ENCODE assay signal across 9 cellular contexts in the genomic region with DNA sequence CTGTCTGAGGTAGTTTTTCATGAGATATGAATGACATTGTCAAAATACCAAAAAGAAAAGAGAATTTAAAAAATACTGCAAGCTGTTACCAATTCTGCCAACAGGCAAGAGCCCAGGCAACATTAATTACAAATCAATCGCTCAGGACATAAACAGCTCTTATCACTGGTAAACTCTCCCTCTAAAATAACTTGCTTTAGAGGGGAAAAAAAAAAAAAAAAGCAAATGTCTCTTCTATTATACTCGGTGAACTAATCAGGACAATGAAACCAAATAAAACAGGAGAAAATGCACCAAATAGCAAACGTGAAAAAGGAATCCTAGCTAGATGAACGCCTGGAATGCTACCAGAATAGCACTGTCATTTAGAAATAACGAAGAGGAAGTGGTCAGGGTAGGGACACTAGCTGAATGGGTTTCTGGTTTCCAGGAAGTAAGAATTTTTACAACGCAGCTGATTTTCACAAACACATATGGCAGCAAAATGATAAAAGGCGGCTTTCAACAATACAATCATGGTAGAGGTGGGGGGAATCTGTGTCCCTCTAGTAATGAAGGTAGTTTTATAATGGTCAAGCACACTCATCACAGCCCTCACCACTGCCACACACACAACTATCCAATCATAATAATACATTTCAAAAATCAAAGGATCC.
A peak's percentile ranks its signal among the peaks of the same experiment; 100 is the strongest.
DNase-seq lines count a peak whose midpoint lies in the region; ATAC-seq and TF ChIP-seq lines count a peak whose summit lies in the region.
"Had no signal": no experiment of that assay in that cellular context is flagged by ENCODE, and none has a peak within 500 bp of the region (broad histone marks: within the 10 kb centered on the region; RNA-seq: fewer than 3 reads in every experiment).

No MANE protein-coding gene starts in this region.

- intact Hi-C loops in activated B cell treated with CpG ODN at 0.5 μM for 24 hours (cut with micrococcal nuclease): loop anchor here (2.0 to 5.0 kb wide), 2 partner anchors 92 to 174 kb away; no protein-coding TSS in a partner anchor
- intact Hi-C loops in dorsolateral prefrontal cortex (cut with DNase I): no loop called here

- no peaks in the 10 kb centered on the region for H3K36me3 ChIP-seq in GM06990 (ENCODE audit: control insufficient read depth, insufficient read depth, low read length)
- H3K36me3 ChIP-seq: upper lobe of left lung had no signal

- POLR2A ChIA-PET in activated B cell treated with CpG ODN at 0.5 μM for 24 hours (lab: Charles Lee): interaction anchor here (0.6 to 0.7 kb wide), 3 partner anchors 197 to 409 kb away, joined by 3 to 7 read pairs (median 4); no protein-coding TSS in a partner anchor

- TF ChIP-seq CTCF in GM06990 (IDR thresholded peaks at IDR 0.05; ENCODE audit: insufficient read depth, low read length, poor library complexity, severe bottlenecking) (no peak), activated B cell treated with CpG ODN at 0.5 μM for 24 hours (IDR thresholded peaks at IDR 0.05) (no peak), dorsolateral prefrontal cortex (IDR thresholded peaks at IDR 0.05 in 54 of 56, conservative IDR thresholded peaks at IDR 0.05 in 2 of 56; ENCODE audit: low read depth in 1 of 56, partially characterized antibody in 56 of 56) (no peak)

- DNase-seq in GM06990 (ENCODE audit: extremely low read depth, insufficient read length) (peak; percentile 36), activated B cell treated with CpG ODN at 0.5 μM for 24 hours (no peak), memory B cell (ENCODE audit: low spot score in 2 of 2) (peak in 1 of 2 donors; percentile 5), dorsolateral prefrontal cortex (no peak)
- DNase-seq in activated naive CD4-positive, alpha-beta T cell treated with Interleukin-2 at 50 U/mL for 16 hours: no peak
- no peak for DNase-seq in activated CD4-positive, CD25-positive, alpha-beta regulatory T cell treated with anti-CD3 and anti-CD28 coated beads, Interleukin-2, amount 50 U/mL, for 72 hours
- DNase-seq: upper lobe of left lung had no signal

- H3K4me3 Mint-ChIP-seq in activated B cell treated with CpG ODN at 0.5 μM for 24 hours: peak overlapping the region; percentile 76
- peak overlapping the region; percentile 82 for H3K4me3 Mint-ChIP-seq in memory B cell

- ATAC-seq in HG03103 (IDR thresholded peaks at IDR 0.05; ENCODE audit: low read depth, unreplicated experiment): peak; percentile 65
- peak; percentile 73 for ATAC-seq in activated B cell treated with CpG ODN at 0.5 μM for 24 hours (ENCODE audit: low read depth)
- peak; percentile 83 for ATAC-seq in memory B cell (ENCODE audit: low read depth)
- no peak for ATAC-seq in HG02571 (IDR thresholded peaks at IDR 0.05; ENCODE audit: unreplicated experiment)

- CTCF ChIA-PET in activated B cell treated with CpG ODN at 0.5 μM for 24 hours (lab: Charles Lee): interaction anchor here (0.6 kb wide), 1 partner anchor 1694 kb away, joined by 4 read pairs; no protein-coding TSS in a partner anchor

- H3K27me3 Mint-ChIP-seq in activated B cell treated with CpG ODN at 0.5 μM for 24 hours (no peaks in the 10 kb centered on the region), memory B cell (no peaks in the 10 kb centered on the region)

- H3K27ac ChIP-seq in dorsolateral prefrontal cortex: peak overlapping the region in 22 of 59 donors; percentile 0 to 52 (median 26)

- peaks cover 15% of the 10 kb centered on the region for H3K9me3 Mint-ChIP-seq in activated B cell treated with CpG ODN at 0.5 μM for 24 hours
- H3K9me3 Mint-ChIP-seq in memory B cell: peaks cover 6% of the 10 kb centered on the region

- H3K4me1 Mint-ChIP-seq in activated B cell treated with CpG ODN at 0.5 μM for 24 hours (peaks cover 26% of the 10 kb centered on the region), memory B cell (peaks cover 22% of the 10 kb centered on the region)

- H3K4me3 ChIP-seq in GM06990 (replicated peaks; ENCODE audit: low read depth, low read length) (no peak overlapping the region), dorsolateral prefrontal cortex (peak overlapping the region in 23 of 59 donors; percentile 0 to 40 (median 17))

- H3K36me3 Mint-ChIP-seq in activated B cell treated with CpG ODN at 0.5 μM for 24 hours (ENCODE audit: low read depth) (peaks cover 11% of the 10 kb centered on the region), memory B cell (peaks cover 18% of the 10 kb centered on the region)

- H3K27ac Mint-ChIP-seq in activated B cell treated with CpG ODN at 0.5 μM for 24 hours (peak overlapping the region; percentile 61), memory B cell (peak overlapping the region; percentile 87)

- H3K27me3 ChIP-seq in GM06990 (replicated peaks; ENCODE audit: control insufficient read depth, insufficient read depth, low read length) (no peaks in the 10 kb centered on the region), dorsolateral prefrontal cortex (no peaks in the 10 kb centered on the region)
- H3K27me3 ChIP-seq: upper lobe of left lung had no signal
